Comparison of ENCODE assay signal across 15 cellular contexts in the genomic region with DNA sequence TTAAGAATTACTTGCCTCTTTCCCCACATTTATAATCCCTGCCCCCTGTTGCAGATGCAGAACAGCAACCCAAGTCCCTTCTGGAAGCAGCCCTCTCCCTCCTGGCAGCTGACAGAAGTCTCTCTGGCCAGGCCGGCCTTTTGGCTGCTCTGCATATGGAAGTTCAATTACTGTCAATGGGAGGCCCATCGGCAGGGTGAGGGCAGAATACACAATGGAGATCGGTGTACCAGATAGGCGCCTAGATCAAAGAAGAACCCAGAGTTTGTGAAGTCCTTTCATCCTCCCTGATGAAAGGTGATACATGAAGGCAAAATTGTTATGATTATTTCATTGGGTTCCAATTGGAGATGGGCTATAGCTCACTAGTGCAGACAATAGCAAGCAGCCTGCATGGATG.
DNase-seq lines count a peak whose midpoint lies in the region; ATAC-seq and TF ChIP-seq lines count a peak whose summit lies in the region.
"Had no signal": no experiment of that assay in that cellular context is flagged by ENCODE, and none has a peak within 500 bp of the region (broad histone marks: within the 10 kb centered on the region; RNA-seq: fewer than 3 reads in every experiment).

No MANE protein-coding gene starts in this region.

- peaks cover 5% of the 10 kb centered on the region; the same call in 1 of the 2 replicates for H3K9me2 ChIP-seq in GM23338 (ENCODE audit: insufficient read depth)

- no peak overlapping the region for H3K4me3 ChIP-seq in Caco-2 (ENCODE audit: low read depth, low read length)
- H3K4me3 ChIP-seq in GM23338, result no peak overlapping the region
- H3K4me3 ChIP-seq in coronary artery, result no peak overlapping the region
- H3K4me3 ChIP-seq: A549, HAP-1 had no signal

- no peaks in the 10 kb centered on the region for H4K20me1 ChIP-seq in GM23338 (replicated peaks; ENCODE audit: insufficient read depth)

- peaks cover 33% of the 10 kb centered on the region for H3K4me1 ChIP-seq in Caco-2
- H3K4me1 ChIP-seq in GM23338 (ENCODE audit: insufficient read depth), result no peaks in the 10 kb centered on the region
- H3K4me1 ChIP-seq: A549, HAP-1 had no signal

- H3K27me3 Mint-ChIP-seq in Caco-2 (ENCODE audit: insufficient read depth, unreplicated experiment), result no peaks in the 10 kb centered on the region
- H3K27me3 Mint-ChIP-seq in GM23338 (ENCODE audit: insufficient read depth, low read depth, poor library complexity), result peaks cover 5% of the 10 kb centered on the region

- no peak overlapping the region for H3K4me2 ChIP-seq in GM23338
- H3K4me2 ChIP-seq: A549 had no signal

- POLR2A ChIA-PET in Caco-2 (lab: Charles Lee), result no interaction called here

- no peaks in the 10 kb centered on the region for H3K79me2 ChIP-seq in GM23338 (replicated peaks; ENCODE audit: insufficient read depth)

- H2AFZ ChIP-seq in GM23338, result no peak overlapping the region

- H3K36me3 ChIP-seq in Caco-2 (ENCODE audit: control insufficient read depth, insufficient read depth, low read length) (no peaks in the 10 kb centered on the region), GM23338 (ENCODE audit: insufficient read depth) (no peaks in the 10 kb centered on the region)
- H3K36me3 ChIP-seq: HAP-1 had no signal

- DNase-seq in Caco-2 (peak; percentile 17 to 56), GM23338 (ENCODE audit: low spot score) (peak; percentile 15), coronary artery (ENCODE audit: low spot score) (peak; percentile 7), iPS-NIHi7 (ENCODE audit: extremely low spot score) (peak; percentile 63), NCI-H2107 treated with DMSO at 0.1 percent for 48 hours (lab: John Stamatoyannopoulos, UW; ENCODE audit: unreplicated experiment) (no peak)
- no peak for DNase-seq in activated CD4-positive, alpha-beta T cell treated with anti-CD3 and anti-CD28 coated beads, Interleukin-2, amount 50 U/mL, for 1 hour
- DNase-seq in stimulated activated CD4-positive, alpha-beta T cell treated with anti-CD3 and anti-CD28 coated beads, Interleukin-4, amount 100 ng/mL, for 24 hours, result no peak
- DNase-seq: CD8-positive, alpha-beta T cell; COR-L47; DMS53; GOT3 had no signal

- no peaks in the 10 kb centered on the region for H3K9me3 ChIP-seq in Caco-2
- H3K9me3 ChIP-seq: A549, HAP-1 had no signal

- H3F3A ChIP-seq in GM23338 (replicated peaks; ENCODE audit: low read depth), result no peaks in the 10 kb centered on the region

- H3K9me3 Mint-ChIP-seq in Caco-2 (ENCODE audit: unreplicated experiment) (peaks cover 7% of the 10 kb centered on the region), GM23338 (no peaks in the 10 kb centered on the region)
- H3K9me3 Mint-ChIP-seq: CD8-positive, alpha-beta T cell had no signal

- H3K4me1 Mint-ChIP-seq in Caco-2 (ENCODE audit: low read depth, unreplicated experiment), result peaks cover 38% of the 10 kb centered on the region
- H3K4me1 Mint-ChIP-seq in GM23338, result peaks cover 22% of the 10 kb centered on the region
- H3K4me1 Mint-ChIP-seq: CD14-positive monocyte had no signal

- H3K36me3 Mint-ChIP-seq in Caco-2 (ENCODE audit: insufficient read depth, unreplicated experiment) (no peaks in the 10 kb centered on the region), GM23338 (ENCODE audit: low read depth) (no peaks in the 10 kb centered on the region)
- H3K36me3 Mint-ChIP-seq: CD14-positive monocyte; CD8-positive, alpha-beta T cell had no signal

- CTCF ChIA-PET in Caco-2 (lab: Charles Lee), result no interaction called here

- intact Hi-C loops in Caco-2 (cut with micrococcal nuclease; ENCODE audit: unreplicated experiment), result no loop called here

- no peak for TF ChIP-seq CTCF in Caco-2 (IDR thresholded peaks at IDR 0.05; ENCODE audit: insufficient read depth in 1 of 2, low read depth in 1 of 2, low read length in 1 of 2, severe bottlenecking in 1 of 2, unreplicated experiment in 1 of 2)
- TF ChIP-seq CTCF in GM23338 (conservative IDR thresholded peaks at IDR 0.05; ENCODE audit: low read depth in 2 of 2), result no peak
- TF ChIP-seq CTCF in coronary artery (IDR thresholded peaks at IDR 0.05), result no peak

- H3K27ac Mint-ChIP-seq in Caco-2 (ENCODE audit: unreplicated experiment) (no peak overlapping the region), GM23338 (no peak overlapping the region)
- H3K27ac Mint-ChIP-seq: CD8-positive, alpha-beta T cell had no signal

- H3K4me3 Mint-ChIP-seq in Caco-2 (ENCODE audit: unreplicated experiment) (no peak overlapping the region), GM23338 (no peak overlapping the region)
- H3K4me3 Mint-ChIP-seq: CD14-positive monocyte; CD8-positive, alpha-beta T cell had no signal

- no TSS peak for BruUV-seq in Caco-2 (replicated peaks; lab: Mats Ljungman, UMichigan)

- ATAC-seq in GM23338, result peak; percentile 44; the same call in 1 of the 3 replicates
- ATAC-seq in HG02852 (IDR thresholded peaks at IDR 0.05; ENCODE audit: unreplicated experiment), result no peak
- ATAC-seq: A549; CD8-positive, alpha-beta T cell had no signal

- H3K27ac ChIP-seq in GM23338 (ENCODE audit: low read depth) (no peak overlapping the region), coronary artery (no peak overlapping the region)
- H3K27ac ChIP-seq: A549 had no signal

- no peaks in the 10 kb centered on the region for H3K27me3 ChIP-seq in Caco-2 (replicated peaks; ENCODE audit: control insufficient read depth, insufficient read depth, low read length)
- no peaks in the 10 kb centered on the region for H3K27me3 ChIP-seq in GM23338 (ENCODE audit: insufficient read depth)

TF ChIP-seq in GM23338, 12 proteins besides CTCF, POLR2A, EP300 and RAD21 (continues in another document):
- TF ChIP-seq STAT1 (IDR thresholded peaks at IDR 0.05; ENCODE audit: unreplicated experiment), result no peak
- no peak for TF ChIP-seq CREB1 (CRISPR knock-in tag; IDR thresholded peaks at IDR 0.05; ENCODE audit: low read depth)
- TF ChIP-seq EZH2 (IDR thresholded peaks at IDR 0.05; ENCODE audit: low read depth, unreplicated experiment), result no peak
- TF ChIP-seq ZNF331 (CRISPR knock-in tag; IDR thresholded peaks at IDR 0.05; ENCODE audit: low read depth), result no peak
- TF ChIP-seq JUNB (IDR thresholded peaks at IDR 0.05; ENCODE audit: unreplicated experiment), result no peak
- no peak for TF ChIP-seq NANOG (IDR thresholded peaks at IDR 0.05; ENCODE audit: borderline replicate concordance)
- no peak for TF ChIP-seq EZH2phosphoT487 (IDR thresholded peaks at IDR 0.05; ENCODE audit: unreplicated experiment)
- TF ChIP-seq, protein P1, sequence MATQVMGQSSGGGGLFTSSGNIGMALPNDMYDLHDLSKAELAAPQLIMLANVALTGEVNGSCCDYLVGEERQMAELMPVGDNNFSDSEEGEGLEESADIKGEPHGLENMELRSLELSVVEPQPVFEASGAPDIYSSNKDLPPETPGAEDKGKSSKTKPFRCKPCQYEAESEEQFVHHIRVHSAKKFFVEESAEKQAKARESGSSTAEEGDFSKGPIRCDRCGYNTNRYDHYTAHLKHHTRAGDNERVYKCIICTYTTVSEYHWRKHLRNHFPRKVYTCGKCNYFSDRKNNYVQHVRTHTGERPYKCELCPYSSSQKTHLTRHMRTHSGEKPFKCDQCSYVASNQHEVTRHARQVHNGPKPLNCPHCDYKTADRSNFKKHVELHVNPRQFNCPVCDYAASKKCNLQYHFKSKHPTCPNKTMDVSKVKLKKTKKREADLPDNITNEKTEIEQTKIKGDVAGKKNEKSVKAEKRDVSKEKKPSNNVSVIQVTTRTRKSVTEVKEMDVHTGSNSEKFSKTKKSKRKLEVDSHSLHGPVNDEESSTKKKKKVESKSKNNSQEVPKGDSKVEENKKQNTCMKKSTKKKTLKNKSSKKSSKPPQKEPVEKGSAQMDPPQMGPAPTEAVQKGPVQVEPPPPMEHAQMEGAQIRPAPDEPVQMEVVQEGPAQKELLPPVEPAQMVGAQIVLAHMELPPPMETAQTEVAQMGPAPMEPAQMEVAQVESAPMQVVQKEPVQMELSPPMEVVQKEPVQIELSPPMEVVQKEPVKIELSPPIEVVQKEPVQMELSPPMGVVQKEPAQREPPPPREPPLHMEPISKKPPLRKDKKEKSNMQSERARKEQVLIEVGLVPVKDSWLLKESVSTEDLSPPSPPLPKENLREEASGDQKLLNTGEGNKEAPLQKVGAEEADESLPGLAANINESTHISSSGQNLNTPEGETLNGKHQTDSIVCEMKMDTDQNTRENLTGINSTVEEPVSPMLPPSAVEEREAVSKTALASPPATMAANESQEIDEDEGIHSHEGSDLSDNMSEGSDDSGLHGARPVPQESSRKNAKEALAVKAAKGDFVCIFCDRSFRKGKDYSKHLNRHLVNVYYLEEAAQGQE (IDR thresholded peaks at IDR 0.05; ENCODE audit: unreplicated experiment), result no peak
- no peak for TF ChIP-seq POLR2AphosphoS5 (IDR thresholded peaks at IDR 0.05; ENCODE audit: low read depth)

Comparison
In these comparisons a context has a peak if more than half of its experiments do, and no peak if none do; other contexts are left out.
1. DNase-seq: peak in Caco-2 (2 of 2), GM23338 (single experiment), coronary artery (single experiment) and iPS-NIHi7 (single experiment); none in activated CD4-positive, alpha-beta T cell treated with anti-CD3 and anti-CD28 coated beads, Interleukin-2, amount 50 U/mL, for 1 hour (single experiment), NCI-H2107 treated with DMSO at 0.1 percent for 48 hours (single experiment) and stimulated activated CD4-positive, alpha-beta T cell treated with anti-CD3 and anti-CD28 coated beads, Interleukin-4, amount 100 ng/mL, for 24 hours (single experiment).